8 cellular contexts compared by ENCODE assay signal in genomic region chr3:4302747-4303146, GRCh38. TPM values are rescaled to one million over a fixed set of nuclear protein-coding genes. Genes with fewer than 3 reads are reported as not detected.
DNase-seq lines count a peak whose midpoint lies in the region; ATAC-seq and TF ChIP-seq lines count a peak whose summit lies in the region.

No MANE protein-coding gene starts in this region.

- H3K36me3 ChIP-seq in GM06990 (ENCODE audit: control insufficient read depth, insufficient read depth, low read length) (no peaks in the 10 kb centered on the region), PC-9 (ENCODE audit: low read depth) (no peaks in the 10 kb centered on the region), parathyroid adenoma (ENCODE audit: control insufficient read depth, insufficient read depth, low read length) (no peaks in the 10 kb centered on the region)

- no peak for DNase-seq in GM06990 (ENCODE audit: extremely low read depth, insufficient read length)
- no peak for DNase-seq in PC-9
- no peak for DNase-seq in epithelial cell of esophagus (ENCODE audit: low read depth)
- no peak for DNase-seq in ecto neural progenitor cell (ENCODE audit: low spot score)

- H3K27me3 ChIP-seq in GM06990 (replicated peaks; ENCODE audit: control insufficient read depth, insufficient read depth, low read length) = no peaks in the 10 kb centered on the region
- H3K27me3 ChIP-seq in PC-9 (ENCODE audit: insufficient read depth, low read depth) = no peaks in the 10 kb centered on the region
- H3K27me3 ChIP-seq in parathyroid adenoma (ENCODE audit: control insufficient read depth, insufficient read depth, low read length) = no peaks in the 10 kb centered on the region

- no peaks in the 10 kb centered on the region for H4K20me1 ChIP-seq in PC-9 (ENCODE audit: insufficient read depth)

- TF ChIP-seq CTCF in GM06990 (IDR thresholded peaks at IDR 0.05; ENCODE audit: insufficient read depth, low read length, poor library complexity, severe bottlenecking) = no peak
- no peak for TF ChIP-seq CTCF in PC-9 (conservative IDR thresholded peaks at IDR 0.05)
- TF ChIP-seq CTCF in epithelial cell of esophagus (IDR thresholded peaks at IDR 0.05; ENCODE audit: insufficient read depth, low read depth, low read length, missing control alignments) = no peak
- no peak for TF ChIP-seq CTCF in parathyroid adenoma (IDR thresholded peaks at IDR 0.05)

- H3K27ac ChIP-seq in PC-9 (no peak overlapping the region), parathyroid adenoma (peak overlapping the region; percentile 81)

- H3K9me3 ChIP-seq in PC-9 (ENCODE audit: insufficient read depth, low read depth) = no peaks in the 10 kb centered on the region
- H3K9me3 ChIP-seq in parathyroid adenoma (ENCODE audit: control insufficient read depth, low read length) = no peaks in the 10 kb centered on the region

- POLR2A ChIA-PET in PC-9 (lab: Charles Lee; ENCODE audit: unreplicated experiment) = interaction anchor here (0.6 kb wide), 1 partner anchor 114 kb away, joined by 16 read pairs; no protein-coding TSS in a partner anchor

- H3K9ac ChIP-seq in parathyroid adenoma = no peak overlapping the region

- ATAC-seq in GM19452 (IDR thresholded peaks at IDR 0.05; ENCODE audit: unreplicated experiment) (no peak), HG02840 (IDR thresholded peaks at IDR 0.05; ENCODE audit: low FRiP score, unreplicated experiment) (no peak), GM18909 (IDR thresholded peaks at IDR 0.05; ENCODE audit: poor library complexity, unreplicated experiment) (no peak)

- H3K79me2 ChIP-seq in PC-9 (ENCODE audit: low read depth) (peaks cover 5% of the 10 kb centered on the region; the same call in 1 of the 2 replicates), parathyroid adenoma (peaks cover 2% of the 10 kb centered on the region)

- CTCF ChIA-PET in PC-9 (lab: Charles Lee) = no interaction called here

- no peaks in the 10 kb centered on the region for H3K9me2 ChIP-seq in PC-9 (ENCODE audit: insufficient read depth)

- H3F3A ChIP-seq in PC-9 (ENCODE audit: insufficient read depth, low read depth) = no peaks in the 10 kb centered on the region

- H3K4me2 ChIP-seq in PC-9 (peak overlapping the region; percentile 86; the same call in 1 of the 2 replicates), parathyroid adenoma (ENCODE audit: low read length) (peak overlapping the region; percentile 79)

- no TSS peak for BruUV-seq in PC-9 (replicated peaks; lab: Mats Ljungman, UMichigan)

- H3K4me3 ChIP-seq in GM06990 (replicated peaks; ENCODE audit: low read depth, low read length) (peak overlapping the region; percentile 74; the same call in 1 of the 2 replicates), PC-9 (peak overlapping the region; percentile 70; the same call in 1 of the 2 replicates), epithelial cell of esophagus (ENCODE audit: low read length) (peak overlapping the region; percentile 91), parathyroid adenoma (ENCODE audit: low read depth, low read length) (peak overlapping the region; percentile 94)

- H3K4me1 ChIP-seq in PC-9 (replicated peaks; ENCODE audit: insufficient read depth) (no peaks in the 10 kb centered on the region), parathyroid adenoma (peaks cover 5% of the 10 kb centered on the region)

- peak overlapping the region; percentile 86; the same call in 1 of the 2 replicates for H2AFZ ChIP-seq in PC-9
- H2AFZ ChIP-seq in parathyroid adenoma = peak overlapping the region; percentile 97

- intact Hi-C loops in PC-9 (cut with micrococcal nuclease; ENCODE audit: unreplicated experiment) = no loop called here

RNA-seq across cellular contexts. Expression of gene SETMAR, which starts 0.4 kb away (rescaled TPM):
- 4.9 and 7.6 TPM in 2 replicates for total RNA-seq in PC-9 (2021)
